29 cellular contexts compared by ENCODE assay signal in genomic region chr6:11566609-11567008, GRCh38.
"Had no signal": no experiment of that assay in that cellular context is flagged by ENCODE, and none has a peak within 500 bp of the region (broad histone marks: within the 10 kb centered on the region; RNA-seq: fewer than 3 reads in every experiment).

No MANE protein-coding gene starts in this region.

- H3K9me3 Mint-ChIP-seq: dendritic cell treated with granulocyte-macrophage colony-stimulating factor and Interleukin-4, amounts not matched to agents 40 ng/mL and 50 ng/mL, for 4 days; effector memory CD8-positive, alpha-beta T cell; endodermal cell had no signal

- H3K27me3 ChIP-seq: colonic mucosa, dorsolateral prefrontal cortex, esophagus muscularis mucosa, esophagus squamous epithelium, foreskin keratinocyte, gastrocnemius medialis, gastroesophageal sphincter, heart left ventricle, heart right ventricle had no signal

- ATAC-seq: effector memory CD8-positive, alpha-beta T cell; esophagus mucosa; foreskin keratinocyte; gastrocnemius medialis; gastroesophageal sphincter; heart left ventricle; heart right ventricle had no signal

- H3K4me3 ChIP-seq: colonic mucosa, coronary artery, dorsolateral prefrontal cortex, esophagus muscularis mucosa, esophagus squamous epithelium, gastrocnemius medialis, gastroesophageal sphincter, heart left ventricle, heart right ventricle had no signal

- DNase-seq: colonic mucosa; cortex of kidney; dermis blood vessel endothelial cell; dorsolateral prefrontal cortex; effector CD4-positive, alpha-beta T cell; effector CD8-positive, alpha-beta T cell; effector memory CD4-positive, alpha-beta T cell; effector memory CD8-positive, alpha-beta T cell; endodermal cell; erythroblast; esophagus squamous epithelium; foreskin fibroblast; foreskin keratinocyte; foreskin melanocyte; gastrocnemius medialis; glutamatergic neuron; head of caudate nucleus; heart left ventricle; heart right ventricle had no signal

- H3K27ac ChIP-seq: colonic mucosa, coronary artery, dorsolateral prefrontal cortex, epithelial cell of prostate, esophagus muscularis mucosa, esophagus squamous epithelium, foreskin keratinocyte, gastrocnemius medialis, gastroesophageal sphincter, heart left ventricle, heart right ventricle had no signal

- H3K4me3 Mint-ChIP-seq: dendritic cell treated with granulocyte-macrophage colony-stimulating factor and Interleukin-4, amounts not matched to agents 40 ng/mL and 50 ng/mL, for 4 days; effector memory CD8-positive, alpha-beta T cell; endodermal cell had no signal

- H3K4me1 ChIP-seq: colonic mucosa, esophagus muscularis mucosa, esophagus squamous epithelium, foreskin keratinocyte, gastrocnemius medialis, gastroesophageal sphincter, heart right ventricle had no signal

- H3K9me3 ChIP-seq: colonic mucosa, esophagus muscularis mucosa, esophagus squamous epithelium, gastrocnemius medialis, gastroesophageal sphincter, heart left ventricle, heart right ventricle had no signal

- H3K27ac Mint-ChIP-seq: dendritic cell treated with granulocyte-macrophage colony-stimulating factor and Interleukin-4, amounts not matched to agents 40 ng/mL and 50 ng/mL, for 4 days; effector memory CD8-positive, alpha-beta T cell; endodermal cell had no signal

- H3K36me3 ChIP-seq: colonic mucosa had no signal

- FAIRE-seq: colon, endometrium, endothelial cell of umbilical vein, frontal cortex had no signal

- H3K27me3 Mint-ChIP-seq: dendritic cell treated with granulocyte-macrophage colony-stimulating factor and Interleukin-4, amounts not matched to agents 40 ng/mL and 50 ng/mL, for 4 days; effector memory CD8-positive, alpha-beta T cell had no signal

- H3K4me1 Mint-ChIP-seq: endodermal cell had no signal
